ENCODE assay signal across 27 cellular contexts in genomic region chr11:119803139-119803538, GRCh38.
"Had no signal": no experiment of that assay in that cellular context is flagged by ENCODE, and none has a peak within 500 bp of the region (broad histone marks: within the 10 kb centered on the region; RNA-seq: fewer than 3 reads in every experiment).

No MANE protein-coding gene starts in this region.

- H3K27ac Mint-ChIP-seq: dendritic cell treated with granulocyte-macrophage colony-stimulating factor and Interleukin-4, amounts not matched to agents 40 ng/mL and 50 ng/mL, for 4 days; immature natural killer cell; memory B cell; natural killer cell; stimulated activated memory B cell treated with anti-CD40 and anti-IgM and Interleukin-4, amounts not matched to agents 10 μg/mL and 1 μg/mL and 100 μg/mL, for 72 hours; type B pancreatic cell had no signal

- H3K4me3 ChIP-seq: colonic mucosa, esophagus muscularis mucosa, gastroesophageal sphincter, heart right ventricle, left ventricle myocardium inferior, lung, psoas muscle, sigmoid colon, testis, tibial artery had no signal

- DNase-seq: colonic mucosa; effector CD8-positive, alpha-beta T cell; foreskin keratinocyte; heart right ventricle; hypothalamus; immature natural killer cell; islet precursor cell; kidney glomerular epithelial cell; left colon; left ventricle myocardium inferior; natural killer cell; occipital lobe; psoas muscle; right cardiac atrium; stimulated activated CD4-positive, alpha-beta T cell treated with anti-CD3 and anti-CD28 coated beads, Interleukin-4, amount 100 ng/mL, for 4 hours; stimulated activated naive CD8-positive, alpha-beta T cell treated with anti-CD3 and anti-CD28 coated beads, Interleukin-15, Interleukin-2, amounts not matched to agents 100 U/mL and 50 U/mL, for 24 hours; testis; tibial artery had no signal

- H3K9me3 ChIP-seq: colonic mucosa, esophagus muscularis mucosa, gastroesophageal sphincter, heart right ventricle, left ventricle myocardium inferior, psoas muscle, sigmoid colon, testis, tibial artery had no signal

- H3K4me1 Mint-ChIP-seq: immature natural killer cell; memory B cell; natural killer cell; stimulated activated memory B cell treated with anti-CD40 and anti-IgM and Interleukin-4, amounts not matched to agents 10 μg/mL and 1 μg/mL and 100 μg/mL, for 72 hours had no signal

- H3K27ac ChIP-seq: colonic mucosa, esophagus muscularis mucosa, foreskin keratinocyte, gastroesophageal sphincter, heart right ventricle, left ventricle myocardium inferior, parathyroid adenoma, psoas muscle, sigmoid colon, testis, tibial artery had no signal

- H3K9me3 Mint-ChIP-seq: dendritic cell treated with granulocyte-macrophage colony-stimulating factor and Interleukin-4, amounts not matched to agents 40 ng/mL and 50 ng/mL, for 4 days; immature natural killer cell; memory B cell; natural killer cell; stimulated activated memory B cell treated with anti-CD40 and anti-IgM and Interleukin-4, amounts not matched to agents 10 μg/mL and 1 μg/mL and 100 μg/mL, for 72 hours; type B pancreatic cell had no signal

- H3K4me3 Mint-ChIP-seq: dendritic cell treated with granulocyte-macrophage colony-stimulating factor and Interleukin-4, amounts not matched to agents 40 ng/mL and 50 ng/mL, for 4 days; immature natural killer cell; memory B cell; natural killer cell; stimulated activated memory B cell treated with anti-CD40 and anti-IgM and Interleukin-4, amounts not matched to agents 10 μg/mL and 1 μg/mL and 100 μg/mL, for 72 hours; type B pancreatic cell had no signal

- H3K36me3 ChIP-seq: colonic mucosa, esophagus muscularis mucosa, gastroesophageal sphincter, heart right ventricle, left ventricle myocardium inferior, sigmoid colon, tibial artery had no signal

- H3K36me3 Mint-ChIP-seq: immature natural killer cell; memory B cell; natural killer cell; stimulated activated memory B cell treated with anti-CD40 and anti-IgM and Interleukin-4, amounts not matched to agents 10 μg/mL and 1 μg/mL and 100 μg/mL, for 72 hours; type B pancreatic cell had no signal

- ATAC-seq: foreskin keratinocyte; gastroesophageal sphincter; heart right ventricle; left colon; natural killer cell; psoas muscle; right cardiac atrium; stimulated activated memory B cell treated with anti-CD40 and anti-IgM and Interleukin-4, amounts not matched to agents 10 μg/mL and 1 μg/mL and 100 μg/mL, for 72 hours; stimulated activated naive CD8-positive, alpha-beta T cell treated with anti-CD3 and anti-CD28 coated beads, Interleukin-15, Interleukin-2, amounts not matched to agents 100 U/mL and 50 U/mL, for 24 hours had no signal

- H3K27me3 ChIP-seq: colonic mucosa, testis had no signal

- H3K4me1 ChIP-seq: colonic mucosa, esophagus muscularis mucosa, foreskin keratinocyte, gastroesophageal sphincter, parathyroid adenoma, psoas muscle, sigmoid colon, testis, tibial artery had no signal
